8 cellular contexts compared by ENCODE assay signal in genomic region chr11:119363874-119364590, GRCh38. TPM values are rescaled to one million over a fixed set of nuclear protein-coding genes. Genes with fewer than 3 reads are reported as not detected.
DNase-seq lines count a peak whose midpoint lies in the region; ATAC-seq and TF ChIP-seq lines count a peak whose summit lies in the region.

No MANE protein-coding gene starts in this region.

- peak overlapping the region in 10 of 11 experiments; percentile 46 to 71 (median 65); a peak in 17 of 22 replicates for H3K9ac ChIP-seq in BLaER1 treated with 17β-estradiol and CSF1 and Interleukin-3, amounts not matched to agents 10 nM and 100 nM
- H3K9ac ChIP-seq in smooth muscle cell (ENCODE audit: low read depth): no peak overlapping the region

- no peak overlapping the region for H2AFZ ChIP-seq in smooth muscle cell (ENCODE audit: low read depth)

- peaks cover 81 to 97% (median 87%) of the 10 kb centered on the region in 10 experiments for H3K4me1 ChIP-seq in BLaER1 treated with 17β-estradiol and CSF1 and Interleukin-3, amounts not matched to agents 10 nM and 100 nM
- H3K4me1 ChIP-seq in smooth muscle cell (ENCODE audit: low read depth): peaks cover 25% of the 10 kb centered on the region

- H3K9me3 ChIP-seq in BLaER1 treated with 17β-estradiol and CSF1 and Interleukin-3, amounts not matched to agents 10 nM and 100 nM (replicated peaks in 1 of 11): no peaks in the 10 kb centered on the region
- no peaks in the 10 kb centered on the region for H3K9me3 ChIP-seq in smooth muscle cell (replicated peaks; ENCODE audit: low read depth)

- peaks cover 6% of the 10 kb centered on the region for H3K27me3 Mint-ChIP-seq in brain
- H3K27me3 Mint-ChIP-seq in immature natural killer cell (ENCODE audit: low read depth in 3 of 3): peaks cover 16 to 30% (median 18%) of the 10 kb centered on the region in 3 donors

- peaks cover 0 to 11% (median 0%) of the 10 kb centered on the region in 11 experiments; a peak in 3 of 22 replicates for H4K20me1 ChIP-seq in BLaER1 treated with 17β-estradiol and CSF1 and Interleukin-3, amounts not matched to agents 10 nM and 100 nM
- no peaks in the 10 kb centered on the region for H4K20me1 ChIP-seq in smooth muscle cell (ENCODE audit: low read depth)

- peaks cover 13 to 29% (median 24%) of the 10 kb centered on the region in 11 experiments; a peak in 21 of 22 replicates for H3K27me3 ChIP-seq in BLaER1 treated with 17β-estradiol and CSF1 and Interleukin-3, amounts not matched to agents 10 nM and 100 nM
- no peaks in the 10 kb centered on the region for H3K27me3 ChIP-seq in smooth muscle cell (ENCODE audit: low read depth)

- TF ChIP-seq CTCF in brain (conservative IDR thresholded peaks at IDR 0.05): no peak
- no peak for TF ChIP-seq CTCF in smooth muscle cell (IDR thresholded peaks at IDR 0.05; ENCODE audit: borderline replicate concordance, insufficient read depth, poor library complexity, severe bottlenecking)

- H3K27ac Mint-ChIP-seq in brain: peak overlapping the region; percentile 14 to 99 (median 94)
- no peak overlapping the region for H3K27ac Mint-ChIP-seq in immature natural killer cell

- 0 out of 22 replicates have a peak, but pooled peaks cover 0 to 4% (median 0%) of the 10 kb centered on the region in 11 experiments for H3K36me3 ChIP-seq in BLaER1 treated with 17β-estradiol and CSF1 and Interleukin-3, amounts not matched to agents 10 nM and 100 nM
- H3K36me3 ChIP-seq in smooth muscle cell (ENCODE audit: low read depth): no peaks in the 10 kb centered on the region

- peak; percentile 44 for ATAC-seq in HG02642 (IDR thresholded peaks at IDR 0.05; ENCODE audit: poor library complexity, unreplicated experiment)
- ATAC-seq in HG03097 (IDR thresholded peaks at IDR 0.05; ENCODE audit: low FRiP score, unreplicated experiment): no peak

- H3K9me3 Mint-ChIP-seq in brain: peaks cover 0 to 6% (median 0%) of the 10 kb centered on the region in 5 experiments
- H3K9me3 Mint-ChIP-seq in immature natural killer cell: no peaks in the 10 kb centered on the region

- H3K79me2 ChIP-seq in smooth muscle cell (ENCODE audit: low read depth): no peaks in the 10 kb centered on the region

- H3F3A ChIP-seq in smooth muscle cell (ENCODE audit: low read depth): peaks cover 4% of the 10 kb centered on the region

- H3K4me3 Mint-ChIP-seq in brain: peak overlapping the region; percentile 82 to 89 (median 87)
- H3K4me3 Mint-ChIP-seq in immature natural killer cell: peak overlapping the region; percentile 80 to 88 (median 84)

- peak overlapping the region in 2 of 11 experiments; percentile 25 to 48; a peak in 5 of 22 replicates for H3K27ac ChIP-seq in BLaER1 treated with 17β-estradiol and CSF1 and Interleukin-3, amounts not matched to agents 10 nM and 100 nM
- no peak overlapping the region for H3K27ac ChIP-seq in smooth muscle cell (ENCODE audit: low read depth)

- H3K4me1 Mint-ChIP-seq in brain: peaks cover 76% of the 10 kb centered on the region
- peaks cover 6 to 12% of the 10 kb centered on the region in 2 donors for H3K4me1 Mint-ChIP-seq in immature natural killer cell

- H3K4me2 ChIP-seq in BLaER1 treated with 17β-estradiol and CSF1 and Interleukin-3, amounts not matched to agents 10 nM and 100 nM: peak overlapping the region; percentile 67 to 89 (median 81)
- peak overlapping the region; percentile 84 for H3K4me2 ChIP-seq in smooth muscle cell

- H3K4me3 ChIP-seq in BLaER1 treated with 17β-estradiol and CSF1 and Interleukin-3, amounts not matched to agents 10 nM and 100 nM: peak overlapping the region; percentile 42 to 67 (median 52); a peak in 19 of 20 replicates
- peak overlapping the region; percentile 41 for H3K4me3 ChIP-seq in smooth muscle cell

- H3K36me3 Mint-ChIP-seq in brain (peaks cover 4% of the 10 kb centered on the region), immature natural killer cell (no peaks in the 10 kb centered on the region)

- DNase-seq in T-helper 9 cell: peak; percentile 56
- DNase-seq in immature natural killer cell: peak; percentile 46 to 60 (median 58)
- no peak for DNase-seq in smooth muscle cell (lab: John Stamatoyannopoulos, UW; ENCODE audit: unreplicated experiment)
- DNase-seq in NAMALWA (ENCODE audit: low spot score): no peak

- 12% methylated on average over 15 of the region's 88 CpGs for WGBS in smooth muscle cell (ENCODE audit: low lambda C conversion rate)

RNA-seq across cellular contexts. Expression of gene USP2, which starts 17.5 kb away (rescaled TPM):
- polyA plus RNA-seq in brain (ENCODE audit: insufficient read depth, low read depth, low replicate concordance) (10.1 TPM), immature natural killer cell (not detected), smooth muscle cell (0.25 and 2.5 TPM in 2 replicates)
- total RNA-seq in smooth muscle cell: 1.4 and 1.8 TPM in 2 replicates

RNA-seq across cellular contexts. Expression of gene MFRP, which starts 17.5 kb away (rescaled TPM):
- polyA plus RNA-seq in brain (ENCODE audit: insufficient read depth, low read depth, low replicate concordance) (not detected), immature natural killer cell (not detected), smooth muscle cell (not detected in 2 replicates)
- not detected in 2 replicates for total RNA-seq in smooth muscle cell

RNA-seq across cellular contexts. Expression of gene C1QTNF5, which starts 23.3 kb away (rescaled TPM):
- polyA plus RNA-seq in brain (ENCODE audit: insufficient read depth, low read depth, low replicate concordance): 13.2 TPM
- not detected for polyA plus RNA-seq in immature natural killer cell
- 1.4 and 7.0 TPM in 2 replicates for total RNA-seq in smooth muscle cell
- polyA plus RNA-seq in smooth muscle cell: 5.2 and 7.2 TPM in 2 replicates

RNA-seq across cellular contexts. Expression of gene RNF26, which starts 29.7 kb away (rescaled TPM):
- polyA plus RNA-seq in brain (ENCODE audit: insufficient read depth, low read depth, low replicate concordance) (52.0 TPM), immature natural killer cell (10 to 100 TPM; 21.9 to 42.2 (median 33.5) TPM), smooth muscle cell (53.3 and 63.1 TPM in 2 replicates)
- 14.6 and 16.1 TPM in 2 replicates for total RNA-seq in smooth muscle cell

RNA-seq across cellular contexts. Expression of gene MCAM, which starts 47.1 kb away (rescaled TPM):
- polyA plus RNA-seq in brain (ENCODE audit: insufficient read depth, low read depth, low replicate concordance) (58.3 TPM), immature natural killer cell (not detected), smooth muscle cell (30.7 and 32.1 TPM in 2 replicates)
- total RNA-seq in smooth muscle cell: 138 and 160 TPM in 2 replicates

Comparison
In these comparisons a context has a peak if more than half of its experiments do, and no peak if none do; other contexts are left out.
1. DNase-seq: peak in T-helper 9 cell (single experiment) and immature natural killer cell (3 of 3); none in smooth muscle cell (single experiment) and NAMALWA (single experiment).
2. H3K27ac Mint-ChIP-seq: peak in brain (5 of 5); none in immature natural killer cell (0 of 6).